In the genomic region with DNA sequence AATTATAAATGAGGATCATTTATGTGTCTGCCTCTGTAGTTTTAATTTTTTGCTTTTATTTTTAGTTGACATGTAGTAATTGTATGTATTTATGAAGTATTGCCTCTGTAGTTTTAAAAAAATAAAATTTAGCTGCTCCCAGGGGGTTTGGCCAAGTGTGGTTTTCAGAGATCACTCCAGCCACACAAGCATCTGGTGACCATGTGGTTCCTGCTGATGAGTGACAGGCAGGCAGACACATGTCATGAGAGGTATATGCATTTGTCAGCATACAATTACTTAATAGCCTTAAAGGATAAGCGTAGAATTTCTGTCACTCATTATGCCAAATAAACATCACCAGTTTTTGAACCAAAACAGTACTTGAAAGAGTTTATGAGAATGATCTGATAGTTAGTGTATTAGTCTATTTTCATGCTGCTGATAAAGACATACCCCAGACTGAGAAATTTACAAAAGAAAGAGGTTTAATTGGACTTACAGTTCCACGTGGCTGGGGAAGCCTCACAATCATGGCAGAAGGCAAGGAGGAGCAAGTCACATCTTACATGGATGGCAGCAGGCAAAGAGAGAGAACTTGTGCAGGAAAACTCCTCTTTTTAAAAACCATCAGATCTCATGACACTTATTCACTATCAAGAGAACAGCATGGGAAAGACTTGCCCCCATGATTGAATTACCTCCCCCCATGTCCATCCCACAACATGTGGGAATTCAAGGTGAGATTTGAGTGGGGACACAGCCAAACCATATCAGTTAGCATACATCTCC, we compare ENCODE assay signal across 11 cellular contexts. TPM values are rescaled to one million over a fixed set of nuclear protein-coding genes. Genes with fewer than 3 reads are reported as not detected.
DNase-seq lines count a peak whose midpoint lies in the region; ATAC-seq lines count a peak whose summit lies in the region.
"Had no signal": no experiment of that assay in that cellular context is flagged by ENCODE, and none has a peak within 500 bp of the region (broad histone marks: within the 10 kb centered on the region; RNA-seq: fewer than 3 reads in every experiment).

No MANE protein-coding gene starts in this region.

- DNase-seq in activated CD8-positive, alpha-beta memory T cell treated with anti-CD3 and anti-CD28 coated beads, Interleukin-2, amount 10 ng/mL, durations not matched to agents 7 days and 5 days: no peak
- no peak for DNase-seq in activated CD8-positive, alpha-beta memory T cell treated with anti-CD3 and anti-CD28 coated beads, Interleukin-2, amount 50 U/mL, for 48 hours
- DNase-seq in NAMALWA (ENCODE audit: low spot score) (peak; percentile 53), putamen (ENCODE audit: low spot score) (no peak), NCI-H2107 (lab: John Stamatoyannopoulos, UW) (no peak)
- DNase-seq in stimulated activated naive B cell treated with anti-CD40 and anti-IgM and Interleukin-4, amounts not matched to agents 10 μg/mL and 1 μg/mL and 100 μg/mL, for 72 hours: no peak
- DNase-seq: NCI-H1930 had no signal

- peaks cover 54% of the 10 kb centered on the region for H3K4me1 Mint-ChIP-seq in activated CD8-positive, alpha-beta memory T cell treated with anti-CD3 and anti-CD28 coated beads, Interleukin-2, amount 10 ng/mL, durations not matched to agents 7 days and 5 days
- peaks cover 8 to 37% of the 10 kb centered on the region in 2 donors for H3K4me1 Mint-ChIP-seq in stimulated activated naive B cell treated with anti-CD40 and anti-IgM and Interleukin-4, amounts not matched to agents 10 μg/mL and 1 μg/mL and 100 μg/mL, for 72 hours
- H3K4me1 Mint-ChIP-seq: mesothelial cell of epicardium had no signal

- H3K9me3 Mint-ChIP-seq in activated CD8-positive, alpha-beta memory T cell treated with anti-CD3 and anti-CD28 coated beads, Interleukin-2, amount 10 ng/mL, durations not matched to agents 7 days and 5 days (ENCODE audit: low read depth): peaks cover 10% of the 10 kb centered on the region
- H3K9me3 Mint-ChIP-seq in stimulated activated naive B cell treated with anti-CD40 and anti-IgM and Interleukin-4, amounts not matched to agents 10 μg/mL and 1 μg/mL and 100 μg/mL, for 72 hours: peaks cover 7 to 15% of the 10 kb centered on the region in 2 donors
- H3K9me3 Mint-ChIP-seq: central memory CD8-positive, alpha-beta T cell had no signal

- CTCF ChIA-PET in activated CD8-positive, alpha-beta memory T cell treated with anti-CD3 and anti-CD28 coated beads, Interleukin-2, amount 10 ng/mL, durations not matched to agents 7 days and 5 days (lab: Charles Lee): interaction anchor here (0.8 to 1.8 kb wide), 5 partner anchors 21 to 37 kb away, joined by 3 to 6 read pairs (median 3); no protein-coding TSS in a partner anchor

- H3K27ac Mint-ChIP-seq in activated CD8-positive, alpha-beta memory T cell treated with anti-CD3 and anti-CD28 coated beads, Interleukin-2, amount 10 ng/mL, durations not matched to agents 7 days and 5 days: peak overlapping the region; percentile 90
- peak overlapping the region; percentile 42 for H3K27ac Mint-ChIP-seq in stimulated activated naive B cell treated with anti-CD40 and anti-IgM and Interleukin-4, amounts not matched to agents 10 μg/mL and 1 μg/mL and 100 μg/mL, for 72 hours
- H3K27ac Mint-ChIP-seq: mesothelial cell of epicardium had no signal

- H3K4me3 Mint-ChIP-seq in activated CD8-positive, alpha-beta memory T cell treated with anti-CD3 and anti-CD28 coated beads, Interleukin-2, amount 10 ng/mL, durations not matched to agents 7 days and 5 days: no peak overlapping the region
- no peak overlapping the region for H3K4me3 Mint-ChIP-seq in stimulated activated naive B cell treated with anti-CD40 and anti-IgM and Interleukin-4, amounts not matched to agents 10 μg/mL and 1 μg/mL and 100 μg/mL, for 72 hours
- H3K4me3 Mint-ChIP-seq: central memory CD8-positive, alpha-beta T cell; mesothelial cell of epicardium had no signal

- H3K27me3 Mint-ChIP-seq in activated CD8-positive, alpha-beta memory T cell treated with anti-CD3 and anti-CD28 coated beads, Interleukin-2, amount 10 ng/mL, durations not matched to agents 7 days and 5 days: no peaks in the 10 kb centered on the region
- H3K27me3 Mint-ChIP-seq in stimulated activated naive B cell treated with anti-CD40 and anti-IgM and Interleukin-4, amounts not matched to agents 10 μg/mL and 1 μg/mL and 100 μg/mL, for 72 hours: no peaks in the 10 kb centered on the region
- H3K27me3 Mint-ChIP-seq: central memory CD8-positive, alpha-beta T cell had no signal

- H3K36me3 Mint-ChIP-seq in activated CD8-positive, alpha-beta memory T cell treated with anti-CD3 and anti-CD28 coated beads, Interleukin-2, amount 10 ng/mL, durations not matched to agents 7 days and 5 days: peaks cover 50% of the 10 kb centered on the region
- H3K36me3 Mint-ChIP-seq in stimulated activated naive B cell treated with anti-CD40 and anti-IgM and Interleukin-4, amounts not matched to agents 10 μg/mL and 1 μg/mL and 100 μg/mL, for 72 hours: peaks cover 63 to 78% of the 10 kb centered on the region in 2 donors

- no peak for ATAC-seq in activated CD8-positive, alpha-beta memory T cell treated with anti-CD3 and anti-CD28 coated beads, Interleukin-2, amount 10 ng/mL, durations not matched to agents 7 days and 5 days
- ATAC-seq in HG02759 (IDR thresholded peaks at IDR 0.05; ENCODE audit: unreplicated experiment) (peak; percentile 72), HG03039 (IDR thresholded peaks at IDR 0.05; ENCODE audit: unreplicated experiment) (no peak)
- peak; percentile 72 to 79 for ATAC-seq in stimulated activated naive B cell treated with anti-CD40 and anti-IgM and Interleukin-4, amounts not matched to agents 10 μg/mL and 1 μg/mL and 100 μg/mL, for 72 hours (replicated peaks)

RNA-seq across cellular contexts. Expression of a gene that starts 29.6 kb away (rescaled TPM):
- total RNA-seq in activated CD8-positive, alpha-beta memory T cell treated with anti-CD3 and anti-CD28 coated beads, Interleukin-2, amount 10 ng/mL, durations not matched to agents 7 days and 5 days: 10 to 100 TPM; 16.2 to 26.7 TPM

Comparison
In these comparisons a context has a peak if more than half of its experiments do, and no peak if none do; other contexts are left out.
1. ATAC-seq: peak in HG02759 (single experiment) and stimulated activated naive B cell treated with anti-CD40 and anti-IgM and Interleukin-4, amounts not matched to agents 10 μg/mL and 1 μg/mL and 100 μg/mL, for 72 hours (2 of 2); none in activated CD8-positive, alpha-beta memory T cell treated with anti-CD3 and anti-CD28 coated beads, Interleukin-2, amount 10 ng/mL, durations not matched to agents 7 days and 5 days (single experiment) and HG03039 (single experiment).